21 cellular contexts compared by ENCODE assay signal in genomic region chr7:138872576-138872975, GRCh38.
DNase-seq lines count a peak whose midpoint lies in the region; ATAC-seq, FAIRE-seq and TF ChIP-seq lines count a peak whose summit lies in the region.
"Had no signal": no experiment of that assay in that cellular context is flagged by ENCODE, and none has a peak within 500 bp of the region (broad histone marks: within the 10 kb centered on the region; RNA-seq: fewer than 3 reads in every experiment).

No MANE protein-coding gene starts in this region.

- ATAC-seq in A549 (peak in 1 of 2 experiments; percentile 31; a peak in 2 of 6 replicates), HG03196 (IDR thresholded peaks at IDR 0.05; ENCODE audit: unreplicated experiment) (no peak)
- ATAC-seq: activated CD8-positive, alpha-beta memory T cell treated with anti-CD3 and anti-CD28 coated beads, Interleukin-2, amount 10 ng/mL, durations not matched to agents 7 days and 5 days; activated naive CD4-positive, alpha-beta T cell treated with anti-CD3 and anti-CD28 coated beads, Interleukin-2, amount 50 U/mL, for 72 hours; left ventricle myocardium superior had no signal

- no peaks in the 10 kb centered on the region for H3K27me3 ChIP-seq in adipocyte (replicated peaks; ENCODE audit: control insufficient read depth, insufficient read depth, low read length)
- no peaks in the 10 kb centered on the region for H3K27me3 ChIP-seq in prostate gland (replicated peaks; ENCODE audit: insufficient read depth)
- H3K27me3 ChIP-seq: BLaER1 treated with 17β-estradiol and CSF1 and Interleukin-3, amounts not matched to agents 10 nM and 100 nM had no signal

- H3K4me1 ChIP-seq in A549 = peaks cover 26% of the 10 kb centered on the region
- H3K4me1 ChIP-seq in adipocyte (ENCODE audit: control insufficient read depth, insufficient read depth, low read length) = no peaks in the 10 kb centered on the region
- H3K4me1 ChIP-seq in prostate gland (replicated peaks) = no peaks in the 10 kb centered on the region

- no peak overlapping the region for H3K9ac ChIP-seq in adipocyte (ENCODE audit: low read length)
- H3K9ac ChIP-seq: BLaER1 treated with 17β-estradiol and CSF1 and Interleukin-3, amounts not matched to agents 10 nM and 100 nM had no signal

- TF ChIP-seq EP300 in A549 (IDR thresholded peaks at IDR 0.05) = no peak

- 0 out of 3 replicates have a peak overlapping the region, but pooled peaks have one; percentile 1 for H3K4me2 ChIP-seq in A549
- H3K4me2 ChIP-seq: BLaER1 treated with 17β-estradiol and CSF1 and Interleukin-3, amounts not matched to agents 10 nM and 100 nM had no signal

- intact Hi-C loops in prostate gland (cut with DNase I) = no loop called here

- no peaks in the 10 kb centered on the region for H3K9me3 ChIP-seq in A549
- no peaks in the 10 kb centered on the region for H3K9me3 ChIP-seq in adipocyte (ENCODE audit: control insufficient read depth, low read length)
- no peaks in the 10 kb centered on the region for H3K9me3 ChIP-seq in prostate gland
- H3K9me3 ChIP-seq: BLaER1 treated with 17β-estradiol and CSF1 and Interleukin-3, amounts not matched to agents 10 nM and 100 nM had no signal

- H3K27ac ChIP-seq in A549 = no peak overlapping the region; a peak in 1 of 6 replicates
- no peak overlapping the region for H3K27ac ChIP-seq in prostate gland
- H3K27ac ChIP-seq: BLaER1 treated with 17β-estradiol and CSF1 and Interleukin-3, amounts not matched to agents 10 nM and 100 nM had no signal

- no peak for TF ChIP-seq RAD21 in A549 (conservative IDR thresholded peaks at IDR 0.05 in 1 of 2, IDR thresholded peaks at IDR 0.05 in 1 of 2)

- WGBS in A549 (ENCODE audit: missing lambda C conversion rate) = 71% methylated on average over 4 of the region's 4 CpGs
- WGBS in prostate gland = 83% methylated on average over 4 of the region's 4 CpGs

- no peak for FAIRE-seq in A549 (lab: Jason Lieb, UNC)
- FAIRE-seq: HTR-8/SVneo had no signal

- POLR2A ChIA-PET in A549 (lab: Yijun Ruan, JAX) = interaction anchor here (1.1 kb wide), 1 partner anchor 487 kb away, joined by 3 read pairs; the partner anchor contains the start of gene LUC7L2

- H3K36me3 ChIP-seq in adipocyte (ENCODE audit: control insufficient read depth, insufficient read depth, low read length, severe bottlenecking) = no peaks in the 10 kb centered on the region
- H3K36me3 ChIP-seq in prostate gland = no peaks in the 10 kb centered on the region

- H3K4me3 ChIP-seq in A549 (no peak overlapping the region), adipocyte (ENCODE audit: low read length) (no peak overlapping the region), prostate gland (no peak overlapping the region)
- H3K4me3 ChIP-seq: BLaER1 treated with 17β-estradiol and CSF1 and Interleukin-3, amounts not matched to agents 10 nM and 100 nM had no signal

- no peak for TF ChIP-seq CTCF in A549 (IDR thresholded peaks at IDR 0.05)
- TF ChIP-seq CTCF in prostate gland (IDR thresholded peaks at IDR 0.05) = no peak

- TF ChIP-seq POLR2A in A549 (IDR thresholded peaks at IDR 0.05; ENCODE audit: low read length) = no peak
- TF ChIP-seq POLR2A in prostate gland (IDR thresholded peaks at IDR 0.05) = no peak

- CTCF ChIA-PET in A549 (lab: Yijun Ruan, JAX) = no interaction called here

- DNase-seq in A549 (ENCODE audit: low read depth in 1 of 2, low spot score in 1 of 2) = peak in 1 of 2 experiments; percentile 32
- DNase-seq in HT1080 (ENCODE audit: low read depth) = peak; percentile 70
- peak; percentile 27 for DNase-seq in adipocyte (ENCODE audit: low read depth)
- DNase-seq in kidney glomerular epithelial cell (lab: John Stamatoyannopoulos, UW) = peak; percentile 27
- no peak for DNase-seq in amygdala (lab: John Stamatoyannopoulos, UW)
- DNase-seq in stimulated activated CD4-positive, alpha-beta T cell treated with anti-CD3 and anti-CD28 coated beads, Interleukin-2, amount 100 ng/mL, for 48 hours = no peak
- DNase-seq in prostate gland (ENCODE audit: low spot score) = no peak
- DNase-seq: activated CD4-positive, alpha-beta T cell treated with anti-CD3 and anti-CD28 coated beads for 48 hours; activated CD8-positive, alpha-beta memory T cell treated with anti-CD3 and anti-CD28 coated beads, Interleukin-2, amount 10 ng/mL, durations not matched to agents 7 days and 5 days; head of caudate nucleus; Karpas-422; left ventricle myocardium superior; NCI-H1417; NCI-H2107; NCI-H526 treated with DMSO at 0.1 percent for 48 hours; retina; SHP77 treated with DMSO at 0.1 percent for 48 hours had no signal

TF ChIP-seq in A549, 52 proteins besides CTCF, POLR2A, EP300 and RAD21:
- TF ChIP-seq HES2 (IDR thresholded peaks at IDR 0.05) (no peak), HDAC2 (IDR thresholded peaks at IDR 0.05) (no peak), TFCP2L1 (CRISPR knock-in tag; IDR thresholded peaks at IDR 0.05) (no peak), KDM5A (IDR thresholded peaks at IDR 0.05) (no peak), FOSL2 (IDR thresholded peaks at IDR 0.05) (no peak), FOSL2 (CRISPR knock-in tag; IDR thresholded peaks at IDR 0.05) (no peak), EHMT2 (IDR thresholded peaks at IDR 0.05; ENCODE audit: low read depth) (no peak), BHLHE40 (IDR thresholded peaks at IDR 0.05; ENCODE audit: low read depth, low read length) (no peak), FOXS1 (CRISPR knock-in tag; IDR thresholded peaks at IDR 0.05) (no peak), CBX8 (IDR thresholded peaks at IDR 0.05) (no peak), TP53 (CRISPR knock-in tag; IDR thresholded peaks at IDR 0.05) (no peak), ZSCAN20 (CRISPR knock-in tag; IDR thresholded peaks at IDR 0.05) (no peak), HOXB5 (CRISPR knock-in tag; IDR thresholded peaks at IDR 0.05) (no peak), MAZ (IDR thresholded peaks at IDR 0.05; ENCODE audit: borderline replicate concordance, low read depth, low read length) (no peak), NFE2L2 (conservative IDR thresholded peaks at IDR 0.05; ENCODE audit: low read length) (no peak), ZNF302 (CRISPR knock-in tag; IDR thresholded peaks at IDR 0.05) (no peak), KDM1A (IDR thresholded peaks at IDR 0.05; ENCODE audit: low read depth) (no peak), CEBPB (IDR thresholded peaks at IDR 0.05) (no peak)

Comparison
In these comparisons a context has a peak if more than half of its experiments do, and no peak if none do; other contexts are left out.
1. DNase-seq: peak in HT1080 (single experiment), adipocyte (single experiment) and kidney glomerular epithelial cell (single experiment); none in amygdala (0 of 56), stimulated activated CD4-positive, alpha-beta T cell treated with anti-CD3 and anti-CD28 coated beads, Interleukin-2, amount 100 ng/mL, for 48 hours (0 of 2) and prostate gland (single experiment).